In the genomic region with DNA sequence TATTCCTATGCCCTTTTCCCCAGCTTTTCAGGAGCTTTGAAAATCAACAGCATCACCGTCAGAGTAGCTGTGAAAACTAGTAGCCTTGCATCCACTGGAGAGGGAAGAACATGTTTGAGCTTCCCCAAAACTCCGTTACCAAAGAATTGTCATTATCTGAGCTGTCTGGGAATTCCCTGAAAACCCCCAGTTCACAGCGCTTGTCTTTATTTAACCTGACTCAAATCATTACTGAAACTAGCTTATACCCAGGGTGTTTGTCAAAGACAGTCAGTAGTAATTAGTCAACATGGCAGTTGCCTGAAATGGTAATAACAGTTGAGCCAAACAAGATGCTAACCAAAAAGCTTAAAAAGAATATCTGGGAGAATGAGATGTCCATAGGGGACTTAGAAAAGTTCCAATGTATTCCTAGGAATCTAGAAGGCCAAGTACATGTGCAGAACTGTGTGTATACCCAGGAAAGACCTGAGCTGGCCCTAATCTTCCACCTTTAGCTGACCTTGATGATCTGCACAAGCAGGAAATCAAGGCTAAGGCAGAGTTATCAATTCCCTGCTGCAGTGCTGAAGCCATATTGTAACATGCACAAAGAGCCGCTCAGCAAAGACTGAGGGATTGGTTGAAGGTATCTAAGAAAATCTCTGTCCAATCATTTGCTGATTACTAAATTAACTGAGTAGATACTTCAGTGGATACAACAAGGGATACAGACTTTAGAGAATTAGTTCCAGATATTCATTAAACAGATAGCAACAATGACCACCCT, we compare ENCODE assay signal across 9 cellular contexts.
A peak's percentile ranks its signal among the peaks of the same experiment; 100 is the strongest.
DNase-seq lines count a peak whose midpoint lies in the region; ATAC-seq and TF ChIP-seq lines count a peak whose summit lies in the region.
"Had no signal": no experiment of that assay in that cellular context is flagged by ENCODE, and none has a peak within 500 bp of the region (broad histone marks: within the 10 kb centered on the region; RNA-seq: fewer than 3 reads in every experiment).

No MANE protein-coding gene starts in this region.

- peaks cover 4 to 20% of the 10 kb centered on the region in 2 donors for H3K27me3 Mint-ChIP-seq in natural killer cell treated with Interleukin-12 subunit alpha and Interleukin-12 subunit beta and Interleukin-15 and Interleukin-18, amount 100 ng/mL, for 72 hours
- H3K27me3 Mint-ChIP-seq in natural killer cell (ENCODE audit: low read depth in 2 of 2): peaks cover 0 to 4% of the 10 kb centered on the region in 2 donors
- peaks cover 9 to 12% of the 10 kb centered on the region in 2 donors for H3K27me3 Mint-ChIP-seq in stimulated activated naive B cell treated with anti-CD40 and anti-IgM and Interleukin-4, amounts not matched to agents 10 μg/mL and 1 μg/mL and 100 μg/mL, for 72 hours

- intact Hi-C loops in natural killer cell (cut with micrococcal nuclease): no loop called here

- DNase-seq in natural killer cell treated with Interleukin-12 subunit alpha and Interleukin-12 subunit beta and Interleukin-15 and Interleukin-18, amount 100 ng/mL, for 72 hours (ENCODE audit: low spot score): no peak
- DNase-seq in natural killer cell: no peak
- peak; percentile 56 for DNase-seq in stimulated activated naive B cell treated with anti-CD40 and anti-IgM and Interleukin-4, amounts not matched to agents 10 μg/mL and 1 μg/mL and 100 μg/mL, for 72 hours
- DNase-seq in cerebellar nuclear complex (lab: John Stamatoyannopoulos, UW): no peak
- DNase-seq in SKM-1 (lab: John Stamatoyannopoulos, UW; ENCODE audit: unreplicated experiment): no peak
- no peak for DNase-seq in NCI-H1105 (lab: John Stamatoyannopoulos, UW)
- DNase-seq: AML-193 had no signal

- H3K27ac Mint-ChIP-seq in natural killer cell treated with Interleukin-12 subunit alpha and Interleukin-12 subunit beta and Interleukin-15 and Interleukin-18, amount 100 ng/mL, for 72 hours: peak overlapping the region in 1 of 2 donors; percentile 73
- no peak overlapping the region for H3K27ac Mint-ChIP-seq in natural killer cell
- H3K27ac Mint-ChIP-seq in stimulated activated naive B cell treated with anti-CD40 and anti-IgM and Interleukin-4, amounts not matched to agents 10 μg/mL and 1 μg/mL and 100 μg/mL, for 72 hours: peak overlapping the region; percentile 82

- peak overlapping the region; percentile 67 for H3K4me3 Mint-ChIP-seq in natural killer cell treated with Interleukin-12 subunit alpha and Interleukin-12 subunit beta and Interleukin-15 and Interleukin-18, amount 100 ng/mL, for 72 hours
- H3K4me3 Mint-ChIP-seq in natural killer cell: no peak overlapping the region
- H3K4me3 Mint-ChIP-seq in stimulated activated naive B cell treated with anti-CD40 and anti-IgM and Interleukin-4, amounts not matched to agents 10 μg/mL and 1 μg/mL and 100 μg/mL, for 72 hours: peak overlapping the region in 1 of 2 donors; percentile 28

- H3K9me3 Mint-ChIP-seq in natural killer cell treated with Interleukin-12 subunit alpha and Interleukin-12 subunit beta and Interleukin-15 and Interleukin-18, amount 100 ng/mL, for 72 hours: peaks cover 6% of the 10 kb centered on the region
- peaks cover 0 to 4% of the 10 kb centered on the region in 2 donors for H3K9me3 Mint-ChIP-seq in natural killer cell
- peaks cover 0 to 4% of the 10 kb centered on the region in 2 donors for H3K9me3 Mint-ChIP-seq in stimulated activated naive B cell treated with anti-CD40 and anti-IgM and Interleukin-4, amounts not matched to agents 10 μg/mL and 1 μg/mL and 100 μg/mL, for 72 hours

- H3K36me3 Mint-ChIP-seq in natural killer cell treated with Interleukin-12 subunit alpha and Interleukin-12 subunit beta and Interleukin-15 and Interleukin-18, amount 100 ng/mL, for 72 hours: peaks cover 18% of the 10 kb centered on the region
- no peaks in the 10 kb centered on the region for H3K36me3 Mint-ChIP-seq in natural killer cell
- peaks cover 0 to 5% of the 10 kb centered on the region in 2 donors for H3K36me3 Mint-ChIP-seq in stimulated activated naive B cell treated with anti-CD40 and anti-IgM and Interleukin-4, amounts not matched to agents 10 μg/mL and 1 μg/mL and 100 μg/mL, for 72 hours

- ATAC-seq in natural killer cell treated with Interleukin-12 subunit alpha and Interleukin-12 subunit beta and Interleukin-15 and Interleukin-18, amount 100 ng/mL, for 72 hours: peak; percentile 79 to 87
- no peak for ATAC-seq in natural killer cell
- ATAC-seq in GM21528 (IDR thresholded peaks at IDR 0.05; ENCODE audit: low FRiP score, unreplicated experiment): peak; percentile 74
- peak; percentile 82 for ATAC-seq in HG03139 (IDR thresholded peaks at IDR 0.05; ENCODE audit: unreplicated experiment)
- peak; percentile 97 for ATAC-seq in stimulated activated naive B cell treated with anti-CD40 and anti-IgM and Interleukin-4, amounts not matched to agents 10 μg/mL and 1 μg/mL and 100 μg/mL, for 72 hours (replicated peaks)

- TF ChIP-seq CTCF in natural killer cell (IDR thresholded peaks at IDR 0.05): no peak

- peaks cover 3 to 23% of the 10 kb centered on the region in 2 donors for H3K4me1 Mint-ChIP-seq in natural killer cell treated with Interleukin-12 subunit alpha and Interleukin-12 subunit beta and Interleukin-15 and Interleukin-18, amount 100 ng/mL, for 72 hours (ENCODE audit: low read depth in 2 of 2)
- H3K4me1 Mint-ChIP-seq in natural killer cell: no peaks in the 10 kb centered on the region
- peaks cover 5 to 6% of the 10 kb centered on the region in 2 donors for H3K4me1 Mint-ChIP-seq in stimulated activated naive B cell treated with anti-CD40 and anti-IgM and Interleukin-4, amounts not matched to agents 10 μg/mL and 1 μg/mL and 100 μg/mL, for 72 hours

Comparison
In these comparisons a context has a peak if more than half of its experiments do, and no peak if none do; other contexts are left out.
1. ATAC-seq: peak in natural killer cell treated with Interleukin-12 subunit alpha and Interleukin-12 subunit beta and Interleukin-15 and Interleukin-18, amount 100 ng/mL, for 72 hours (2 of 2), GM21528 (single experiment), HG03139 (single experiment) and stimulated activated naive B cell treated with anti-CD40 and anti-IgM and Interleukin-4, amounts not matched to agents 10 μg/mL and 1 μg/mL and 100 μg/mL, for 72 hours (2 of 2); none in natural killer cell (0 of 3).